Comparison of ENCODE assay signal across 14 cellular contexts in genomic region chr6:56450376-56450775, GRCh38.
"Had no signal": no experiment of that assay in that cellular context is flagged by ENCODE, and none has a peak within 500 bp of the region (broad histone marks: within the 10 kb centered on the region; RNA-seq: fewer than 3 reads in every experiment).

No MANE protein-coding gene starts in this region.

- H3K4me3 ChIP-seq: prostate gland, tibial nerve had no signal

- H3K9me3 ChIP-seq: prostate gland, tibial nerve had no signal

- H3K36me3 ChIP-seq: prostate gland had no signal

- DNase-seq: activated CD4-positive, alpha-beta T cell treated with anti-CD3 and anti-CD28 coated beads for 36 hours; activated CD4-positive, alpha-beta T cell treated with anti-CD3 and anti-CD28 coated beads, Interleukin-2, amount 50 U/mL, for 48 hours; activated naive CD4-positive, alpha-beta T cell; activated naive CD8-positive, alpha-beta T cell treated with anti-CD3 and anti-CD28 coated beads, Interleukin-2, amount 10 ng/mL, durations not matched to agents 7 days and 5 days; brain microvascular endothelial cell; effector CD8-positive, alpha-beta T cell; glutamatergic neuron; naive thymus-derived CD4-positive, alpha-beta T cell; stimulated activated naive CD4-positive, alpha-beta T cell; SW 1271; T-helper 2 cell had no signal

- H3K27me3 ChIP-seq: brain microvascular endothelial cell, tibial nerve had no signal

- H3K4me1 ChIP-seq: prostate gland had no signal

- ATAC-seq: activated CD4-positive, alpha-beta T cell treated with anti-CD3 and anti-CD28 coated beads for 36 hours; naive thymus-derived CD4-positive, alpha-beta T cell; sciatic nerve had no signal

- H3K27ac ChIP-seq: brain microvascular endothelial cell, prostate gland had no signal
